In genomic region chr1:247721222-247721621, GRCh38 we compare ENCODE assay signal across 18 cellular contexts. TPM values are rescaled to one million over a fixed set of nuclear protein-coding genes. Genes with fewer than 3 reads are reported as not detected.
DNase-seq lines count a peak whose midpoint lies in the region; ATAC-seq and FAIRE-seq lines count a peak whose summit lies in the region.
"Had no signal": no experiment of that assay in that cellular context is flagged by ENCODE, and none has a peak within 500 bp of the region (broad histone marks: within the 10 kb centered on the region; RNA-seq: fewer than 3 reads in every experiment).

No MANE protein-coding gene starts in this region.

- FAIRE-seq in A204.1 (lab: Jason Lieb, UNC): peak; percentile 16
- FAIRE-seq in TTC549 (lab: Jason Lieb, UNC): peak; percentile 46
- peak; percentile 17 for FAIRE-seq in frontal cortex (lab: Jason Lieb, UNC)
- no peak for FAIRE-seq in HTR-8/SVneo (lab: Jason Lieb, UNC)
- FAIRE-seq: G401.6, GM12891 had no signal

- ATAC-seq in GM18858 (IDR thresholded peaks at IDR 0.05; ENCODE audit: unreplicated experiment): no peak

- DNase-seq in frontal cortex (ENCODE audit: low spot score in 2 of 2) (no peak), HTR-8/SVneo (ENCODE audit: insufficient read length, low spot score) (no peak)
- DNase-seq: ACHN; BE2C; C1 segment of cervical spinal cord; CD4-positive, alpha-beta memory T cell; CD4-positive, CD25-positive, alpha-beta regulatory T cell; CD8-positive, alpha-beta memory T cell; COR-L47; DMS79 treated with DMSO at 0.1 percent for 48 hours; GF-D8 had no signal

RNA-seq across cellular contexts. Expression of gene OR6F1, which starts 4.8 kb away (rescaled TPM):
- not detected for total RNA-seq in frontal cortex
- total RNA-seq: A172; A673; CD4-positive, alpha-beta memory T cell; CD4-positive, CD25-positive, alpha-beta regulatory T cell; CD8-positive, alpha-beta memory T cell had no signal

RNA-seq across cellular contexts. Expression of gene OR14K1, which starts 17.2 kb away (rescaled TPM):
- total RNA-seq in frontal cortex: not detected
- total RNA-seq: A172; A673; CD4-positive, alpha-beta memory T cell; CD4-positive, CD25-positive, alpha-beta regulatory T cell; CD8-positive, alpha-beta memory T cell had no signal

RNA-seq across cellular contexts. Expression of gene OR14A2, which starts 26.7 kb away (rescaled TPM):
- not detected for total RNA-seq in frontal cortex
- total RNA-seq: A172; A673; CD4-positive, alpha-beta memory T cell; CD4-positive, CD25-positive, alpha-beta regulatory T cell; CD8-positive, alpha-beta memory T cell had no signal

RNA-seq across cellular contexts. Expression of gene OR1C1, which starts 39.1 kb away (rescaled TPM):
- not detected for total RNA-seq in frontal cortex
- total RNA-seq: A172; A673; CD4-positive, alpha-beta memory T cell; CD4-positive, CD25-positive, alpha-beta regulatory T cell; CD8-positive, alpha-beta memory T cell had no signal

RNA-seq across cellular contexts. Expression of gene OR13G1, which starts 41.7 kb away (rescaled TPM):
- not detected for total RNA-seq in frontal cortex
- total RNA-seq: A172; A673; CD4-positive, alpha-beta memory T cell; CD4-positive, CD25-positive, alpha-beta regulatory T cell; CD8-positive, alpha-beta memory T cell had no signal
